In genomic region chr17:50634915-50635719, GRCh38 we compare ENCODE assay signal across 9 cellular contexts. TPM values are rescaled to one million over a fixed set of nuclear protein-coding genes. Genes with fewer than 3 reads are reported as not detected.
DNase-seq lines count a peak whose midpoint lies in the region; FAIRE-seq and TF ChIP-seq lines count a peak whose summit lies in the region.
"Had no signal": no experiment of that assay in that cellular context is flagged by ENCODE, and none has a peak within 500 bp of the region (broad histone marks: within the 10 kb centered on the region; RNA-seq: fewer than 3 reads in every experiment).

No MANE protein-coding gene starts in this region.

- H3K4me2 ChIP-seq in H9 (ENCODE audit: insufficient read depth, insufficient read length, low read length): peak overlapping the region; percentile 53

- no peak overlapping the region for H3K4ac ChIP-seq in H9 (ENCODE audit: low read depth, low read length)

- H3K23me2 ChIP-seq in H9 (ENCODE audit: insufficient read length, low read depth, low read length, poor library complexity, severe bottlenecking): peaks cover 9% of the 10 kb centered on the region

- no peak overlapping the region; the same call in 1 of the 2 replicates for H3K14ac ChIP-seq in H9 (ENCODE audit: insufficient read depth, low read length)

- H3K9me3 ChIP-seq in H9 (ENCODE audit: control insufficient read depth, low read depth, low read length): no peaks in the 10 kb centered on the region
- H3K9me3 ChIP-seq in iPS-18c (ENCODE audit: control insufficient read depth, insufficient read depth, low read length): no peaks in the 10 kb centered on the region
- no peaks in the 10 kb centered on the region for H3K9me3 ChIP-seq in small intestine (ENCODE audit: control insufficient read depth, low read depth)

- no peak overlapping the region for H2BK5ac ChIP-seq in H9 (ENCODE audit: insufficient read length, low read length)

- H3K36me3 Mint-ChIP-seq in H9 (ENCODE audit: insufficient read depth in 1 of 3, low read depth in 3 of 3): no peaks in the 10 kb centered on the region
- H3K36me3 Mint-ChIP-seq in activated CD4-positive, alpha-beta T cell treated with anti-CD3 and anti-CD28 coated beads, Interleukin-2, amount 10 ng/mL, durations not matched to agents 7 days and 5 days (ENCODE audit: low read depth): no peaks in the 10 kb centered on the region

- H3K27me3 ChIP-seq in H9 (ENCODE audit: insufficient read depth, low read length): peaks cover 23% of the 10 kb centered on the region; the same call in 1 of the 2 replicates
- H3K27me3 ChIP-seq in small intestine (ENCODE audit: control insufficient read depth in 2 of 2, insufficient read depth in 2 of 2, low read length in 2 of 2): peaks cover 0 to 11% of the 10 kb centered on the region in 2 donors

- FAIRE-seq in small intestine (lab: Jason Lieb, UNC): no peak

- no peak for DNase-seq in H9
- peak; percentile 48 for DNase-seq in astrocyte of the hippocampus (ENCODE audit: low read depth, low spot score)
- DNase-seq in small intestine: peak; percentile 40
- DNase-seq in middle frontal gyrus (ENCODE audit: extremely low spot score, low spot score): no peak
- DNase-seq in activated CD4-positive, alpha-beta T cell treated with anti-CD3 and anti-CD28 coated beads, Interleukin-2, amount 10 ng/mL, durations not matched to agents 7 days and 5 days: no peak
- no peak for DNase-seq in DMS153 treated with DMSO at 0.1 percent for 48 hours (lab: John Stamatoyannopoulos, UW; ENCODE audit: unreplicated experiment)
- DNase-seq in medulla oblongata (ENCODE audit: extremely low spot score): no peak
- DNase-seq: effector memory CD4-positive, alpha-beta T cell had no signal

- CTCF ChIA-PET in activated CD4-positive, alpha-beta T cell treated with anti-CD3 and anti-CD28 coated beads, Interleukin-2, amount 10 ng/mL, durations not matched to agents 7 days and 5 days (lab: Charles Lee): interaction anchor here (0.7 to 1.9 kb wide), 6 partner anchors 12 to 164 kb away, joined by 3 to 6 read pairs (median 4); no protein-coding TSS in a partner anchor

- H3K4me3 ChIP-seq in iPS-18c (ENCODE audit: insufficient read depth, low read depth, low read length): peak overlapping the region; percentile 54
- peak overlapping the region; percentile 44 to 79 for H3K4me3 ChIP-seq in small intestine (ENCODE audit: low read depth in 1 of 2, low read length in 2 of 2)

- no peak overlapping the region for H2AFZ ChIP-seq in H9 (ENCODE audit: low read length)

- peak overlapping the region; percentile 47 to 68 for H3K4me3 Mint-ChIP-seq in H9
- no peak overlapping the region for H3K4me3 Mint-ChIP-seq in activated CD4-positive, alpha-beta T cell treated with anti-CD3 and anti-CD28 coated beads, Interleukin-2, amount 10 ng/mL, durations not matched to agents 7 days and 5 days

- H3K23ac ChIP-seq in H9 (ENCODE audit: insufficient read length, low read depth, low read length): no peak overlapping the region

- H4K8ac ChIP-seq in H9 (replicated peaks; ENCODE audit: insufficient read length, low read depth, low read length): no peak overlapping the region

- no peak overlapping the region for H4K91ac ChIP-seq in H9 (ENCODE audit: insufficient read length, low read depth, low read length)

- no peak overlapping the region for H2BK12ac ChIP-seq in H9 (ENCODE audit: insufficient read length, low read depth, low read length)

- H3K36me3 ChIP-seq in small intestine (ENCODE audit: control insufficient read depth in 2 of 2, insufficient read depth in 2 of 2, low read length in 2 of 2): no peaks in the 10 kb centered on the region

- H2BK20ac ChIP-seq in H9 (ENCODE audit: low read depth, low read length, poor library complexity, severe bottlenecking): no peak overlapping the region

- WGBS in H9 (ENCODE audit: extremely low coverage, insufficient read length, low lambda C conversion rate): no CpG with 5 or more reads among the region's 52 CpGs
- WGBS in small intestine, 3 donors: 4 to 6% (median 5%) methylated on average over 26 to 52 of the region's 52 CpGs

- H2BK15ac ChIP-seq in H9 (ENCODE audit: low read depth, low read length): no peak overlapping the region

- H3K27ac Mint-ChIP-seq in H9: no peak overlapping the region
- H3K27ac Mint-ChIP-seq in activated CD4-positive, alpha-beta T cell treated with anti-CD3 and anti-CD28 coated beads, Interleukin-2, amount 10 ng/mL, durations not matched to agents 7 days and 5 days: no peak overlapping the region

- H3K9me3 Mint-ChIP-seq in H9: no peaks in the 10 kb centered on the region
- no peaks in the 10 kb centered on the region for H3K9me3 Mint-ChIP-seq in activated CD4-positive, alpha-beta T cell treated with anti-CD3 and anti-CD28 coated beads, Interleukin-2, amount 10 ng/mL, durations not matched to agents 7 days and 5 days

- no peak overlapping the region for H4K5ac ChIP-seq in H9 (ENCODE audit: insufficient read length, low read depth, low read length)

- H2AK5ac ChIP-seq in H9 (ENCODE audit: insufficient read length, low read length): no peak overlapping the region

- no peak overlapping the region for H3K56ac ChIP-seq in H9 (ENCODE audit: insufficient read length, low read depth, low read length)

- no peak overlapping the region for H3K27ac ChIP-seq in H9 (ENCODE audit: insufficient read length, low read depth, low read length)
- H3K27ac ChIP-seq in small intestine (ENCODE audit: low read depth in 1 of 2, low read length in 1 of 2): peak overlapping the region; percentile 76 to 87

- H4K20me1 ChIP-seq in H9 (ENCODE audit: control insufficient read depth, insufficient read depth, insufficient read length): no peaks in the 10 kb centered on the region

- POLR2A ChIA-PET in activated CD4-positive, alpha-beta T cell treated with anti-CD3 and anti-CD28 coated beads, Interleukin-2, amount 10 ng/mL, durations not matched to agents 7 days and 5 days (lab: Charles Lee): no interaction called here

- no peaks in the 10 kb centered on the region for H3K79me2 ChIP-seq in H9 (ENCODE audit: insufficient read depth, low read length)

- TF ChIP-seq CTCF in H9 (conservative IDR thresholded peaks at IDR 0.05): peak; percentile 34; the same call in 2 of the 3 replicates

- H3K27me3 Mint-ChIP-seq in H9 (ENCODE audit: low read depth): peaks cover 65% of the 10 kb centered on the region
- peaks cover 60% of the 10 kb centered on the region for H3K27me3 Mint-ChIP-seq in activated CD4-positive, alpha-beta T cell treated with anti-CD3 and anti-CD28 coated beads, Interleukin-2, amount 10 ng/mL, durations not matched to agents 7 days and 5 days

- no peak overlapping the region for H2BK120ac ChIP-seq in H9 (ENCODE audit: low read depth, low read length, poor library complexity, severe bottlenecking)

- H3K9ac ChIP-seq in H9 (ENCODE audit: extremely low read depth, insufficient read length, low read length): no peak overlapping the region

- H3K18ac ChIP-seq in H9 (ENCODE audit: insufficient read length, low read depth, low read length): no peak overlapping the region

- H3K4me1 Mint-ChIP-seq in H9: peaks cover 0 to 20% of the 10 kb centered on the region in 2 experiments
- peaks cover 1% of the 10 kb centered on the region for H3K4me1 Mint-ChIP-seq in activated CD4-positive, alpha-beta T cell treated with anti-CD3 and anti-CD28 coated beads, Interleukin-2, amount 10 ng/mL, durations not matched to agents 7 days and 5 days

- H3K4me1 ChIP-seq in H9 (ENCODE audit: insufficient read depth, low read length) (no peaks in the 10 kb centered on the region; the same call in 1 of the 2 replicates), small intestine (ENCODE audit: control insufficient read depth in 2 of 2, insufficient read depth in 1 of 2, low read depth in 1 of 2, low read length in 1 of 2) (peaks cover 3 to 6% of the 10 kb centered on the region in 2 donors)

- no peaks in the 10 kb centered on the region for H3K79me1 ChIP-seq in H9 (ENCODE audit: insufficient read depth, low read depth, low read length, poor library complexity, severe bottlenecking)

- no peak overlapping the region for H3T11ph ChIP-seq in H9 (ENCODE audit: low read length)

RNA-seq across cellular contexts. Expression of gene ABCC3, which starts 0.4 kb away (rescaled TPM):
- 0.31 and 0.59 TPM in 2 replicates for total RNA-seq in H9 (2021)
- 100 to 1,000 TPM in 1 of 3 donors, 10 to 100 TPM in 2; 36.7 to 131 (median 99.3) TPM for polyA plus RNA-seq in small intestine
- total RNA-seq in activated CD4-positive, alpha-beta T cell treated with anti-CD3 and anti-CD28 coated beads, Interleukin-2, amount 10 ng/mL, durations not matched to agents 7 days and 5 days: not detected

Comparison
In these comparisons a context has a peak if more than half of its experiments do, and no peak if none do; other contexts are left out.
1. DNase-seq: peak in astrocyte of the hippocampus (single experiment) and small intestine (single experiment); none in H9 (single experiment), middle frontal gyrus (single experiment), activated CD4-positive, alpha-beta T cell treated with anti-CD3 and anti-CD28 coated beads, Interleukin-2, amount 10 ng/mL, durations not matched to agents 7 days and 5 days (single experiment), DMS153 treated with DMSO at 0.1 percent for 48 hours (single experiment) and medulla oblongata (single experiment).